1 cellular context compared by ENCODE assay signal in the genomic region with DNA sequence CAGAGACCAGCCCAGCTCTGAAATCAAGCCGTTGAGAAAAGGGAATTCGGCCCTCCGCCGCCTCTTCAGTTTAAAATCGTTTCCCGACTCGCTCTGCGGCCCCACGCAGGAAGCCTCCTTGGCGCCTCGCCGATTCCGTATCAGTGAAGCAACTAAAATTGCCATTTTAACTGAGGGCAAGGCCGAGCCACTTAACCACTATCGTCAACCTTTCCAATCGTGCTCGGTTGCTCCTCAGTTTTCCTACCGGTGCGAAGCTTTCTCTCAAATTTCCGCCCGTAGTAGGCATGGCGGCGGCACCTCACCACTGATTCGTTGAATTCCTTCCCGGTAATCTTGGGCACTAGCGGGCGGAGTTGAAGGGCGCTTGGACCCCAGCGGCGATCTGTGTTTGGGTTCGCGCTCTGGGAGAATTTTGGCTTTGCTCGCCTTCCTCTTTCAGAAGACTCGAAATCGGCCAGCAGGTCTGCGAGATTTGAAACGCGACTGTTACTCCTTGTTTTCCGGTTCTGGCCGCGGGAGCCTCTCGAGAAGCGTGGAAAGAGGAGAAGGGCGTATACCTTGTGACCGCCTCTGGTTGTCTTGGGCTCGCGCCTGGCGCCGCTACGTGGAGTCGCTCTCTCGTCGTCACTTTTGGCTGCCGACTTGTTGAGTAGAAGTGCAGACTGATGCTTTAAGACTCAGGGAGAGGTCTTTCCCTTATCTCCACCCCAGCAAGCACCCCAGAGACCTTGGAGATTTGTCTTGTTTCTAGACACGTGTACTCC.
TF ChIP-seq lines count a peak whose summit lies in the region.

A gene with protein sequence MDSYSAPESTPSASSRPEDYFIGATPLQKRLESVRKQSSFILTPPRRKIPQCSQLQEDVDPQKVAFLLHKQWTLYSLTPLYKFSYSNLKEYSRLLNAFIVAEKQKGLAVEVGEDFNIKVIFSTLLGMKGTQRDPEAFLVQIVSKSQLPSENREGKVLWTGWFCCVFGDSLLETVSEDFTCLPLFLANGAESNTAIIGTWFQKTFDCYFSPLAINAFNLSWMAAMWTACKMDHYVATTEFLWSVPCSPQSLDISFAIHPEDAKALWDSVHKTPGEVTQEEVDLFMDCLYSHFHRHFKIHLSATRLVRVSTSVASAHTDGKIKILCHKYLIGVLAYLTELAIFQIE (minus strand): TSS at position 569 of the 767 bp plus-strand sequence. CDS start 13,584 bp downstream, outside the sequence.
A gene with protein sequence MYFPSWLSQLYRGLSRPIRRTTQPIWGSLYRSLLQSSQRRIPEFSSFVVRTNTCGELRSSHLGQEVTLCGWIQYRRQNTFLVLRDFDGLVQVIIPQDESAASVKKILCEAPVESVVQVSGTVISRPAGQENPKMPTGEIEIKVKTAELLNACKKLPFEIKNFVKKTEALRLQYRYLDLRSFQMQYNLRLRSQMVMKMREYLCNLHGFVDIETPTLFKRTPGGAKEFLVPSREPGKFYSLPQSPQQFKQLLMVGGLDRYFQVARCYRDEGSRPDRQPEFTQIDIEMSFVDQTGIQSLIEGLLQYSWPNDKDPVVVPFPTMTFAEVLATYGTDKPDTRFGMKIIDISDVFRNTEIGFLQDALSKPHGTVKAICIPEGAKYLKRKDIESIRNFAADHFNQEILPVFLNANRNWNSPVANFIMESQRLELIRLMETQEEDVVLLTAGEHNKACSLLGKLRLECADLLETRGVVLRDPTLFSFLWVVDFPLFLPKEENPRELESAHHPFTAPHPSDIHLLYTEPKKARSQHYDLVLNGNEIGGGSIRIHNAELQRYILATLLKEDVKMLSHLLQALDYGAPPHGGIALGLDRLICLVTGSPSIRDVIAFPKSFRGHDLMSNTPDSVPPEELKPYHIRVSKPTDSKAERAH (plus strand): TSS at position 359 of the 767 bp plus-strand sequence. CDS start 557 bp downstream, outside the sequence.

TF ChIP-seq in K562, 482 proteins besides CTCF, POLR2A, EP300 and RAD21 (continued from another document and continues in another):
- TF ChIP-seq, protein P1, sequence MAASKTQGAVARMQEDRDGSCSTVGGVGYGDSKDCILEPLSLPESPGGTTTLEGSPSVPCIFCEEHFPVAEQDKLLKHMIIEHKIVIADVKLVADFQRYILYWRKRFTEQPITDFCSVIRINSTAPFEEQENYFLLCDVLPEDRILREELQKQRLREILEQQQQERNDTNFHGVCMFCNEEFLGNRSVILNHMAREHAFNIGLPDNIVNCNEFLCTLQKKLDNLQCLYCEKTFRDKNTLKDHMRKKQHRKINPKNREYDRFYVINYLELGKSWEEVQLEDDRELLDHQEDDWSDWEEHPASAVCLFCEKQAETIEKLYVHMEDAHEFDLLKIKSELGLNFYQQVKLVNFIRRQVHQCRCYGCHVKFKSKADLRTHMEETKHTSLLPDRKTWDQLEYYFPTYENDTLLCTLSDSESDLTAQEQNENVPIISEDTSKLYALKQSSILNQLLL (CRISPR knock-in tag; IDR thresholded peaks at IDR 0.05; ENCODE audit: borderline replicate concordance): no peak
- TF ChIP-seq, protein P2, sequence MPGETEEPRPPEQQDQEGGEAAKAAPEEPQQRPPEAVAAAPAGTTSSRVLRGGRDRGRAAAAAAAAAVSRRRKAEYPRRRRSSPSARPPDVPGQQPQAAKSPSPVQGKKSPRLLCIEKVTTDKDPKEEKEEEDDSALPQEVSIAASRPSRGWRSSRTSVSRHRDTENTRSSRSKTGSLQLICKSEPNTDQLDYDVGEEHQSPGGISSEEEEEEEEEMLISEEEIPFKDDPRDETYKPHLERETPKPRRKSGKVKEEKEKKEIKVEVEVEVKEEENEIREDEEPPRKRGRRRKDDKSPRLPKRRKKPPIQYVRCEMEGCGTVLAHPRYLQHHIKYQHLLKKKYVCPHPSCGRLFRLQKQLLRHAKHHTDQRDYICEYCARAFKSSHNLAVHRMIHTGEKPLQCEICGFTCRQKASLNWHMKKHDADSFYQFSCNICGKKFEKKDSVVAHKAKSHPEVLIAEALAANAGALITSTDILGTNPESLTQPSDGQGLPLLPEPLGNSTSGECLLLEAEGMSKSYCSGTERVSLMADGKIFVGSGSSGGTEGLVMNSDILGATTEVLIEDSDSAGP (CRISPR knock-in tag; IDR thresholded peaks at IDR 0.05): no peak; the same call in 1 of the 2 replicates
- TF ChIP-seq ZNF707 (CRISPR knock-in tag; conservative IDR thresholded peaks at IDR 0.05) (no peak), RBM15 (IDR thresholded peaks at IDR 0.05; ENCODE audit: insufficient read depth, low read length) (no peak), DIDO1 (tag; IDR thresholded peaks at IDR 0.05; ENCODE audit: low read depth) (peak; percentile 94), NUFIP1 (IDR thresholded peaks at IDR 0.05; ENCODE audit: partially characterized antibody) (no peak), TAF1 (IDR thresholded peaks at IDR 0.05; ENCODE audit: control insufficient read depth, extremely low read depth, insufficient read depth, low read length, severe bottlenecking) (peak; percentile 93), ZNF57 (CRISPR knock-in tag; IDR thresholded peaks at IDR 0.05) (no peak), ZNF134 (CRISPR knock-in tag; conservative IDR thresholded peaks at IDR 0.05) (no peak; the same call in 1 of the 2 replicates), ZNF785 (CRISPR knock-in tag; IDR thresholded peaks at IDR 0.05) (no peak), GABPB2 (CRISPR knock-in tag; conservative IDR thresholded peaks at IDR 0.05) (no peak), ZSCAN29 (IDR thresholded peaks at IDR 0.05) (no peak), CEBPB (tag; IDR thresholded peaks at IDR 0.05) (peak; percentile 83), KLF10 (CRISPR knock-in tag; IDR thresholded peaks at IDR 0.05) (no peak), KDM5B (IDR thresholded peaks at IDR 0.05; ENCODE audit: insufficient replicate concordance, low read depth, low read length) (peak; percentile 95), MAFK (IDR thresholded peaks at IDR 0.05; ENCODE audit: low read length) (no peak), ZNF583 (CRISPR knock-in tag; IDR thresholded peaks at IDR 0.05) (0 out of 2 replicates have a peak, but pooled peaks have one; percentile 13), SP2 (IDR thresholded peaks at IDR 0.05; ENCODE audit: extremely low read depth, low read depth, low read length, poor library complexity, severe bottlenecking) (no peak), ZNF23 (CRISPR knock-in tag; IDR thresholded peaks at IDR 0.05) (no peak), CBFA2T3 (IDR thresholded peaks at IDR 0.05) (peak; percentile 43), EWSR1 (IDR thresholded peaks at IDR 0.05; ENCODE audit: borderline replicate concordance, low read depth, partially characterized antibody) (no peak), NR2C1 (IDR thresholded peaks at IDR 0.05) (peak; percentile 93), NR2C1 (tag; IDR thresholded peaks at IDR 0.05) (peak; percentile 94), RNF2 (IDR thresholded peaks at IDR 0.05) (peak; percentile 59; the same call in 1 of the 2 replicates), NCOA2 (IDR thresholded peaks at IDR 0.05; ENCODE audit: partially characterized antibody in 2 of 2) (no peak), BRF1 (IDR thresholded peaks at IDR 0.05; ENCODE audit: borderline replicate concordance, extremely low read depth, insufficient read length) (no peak), BRCA1 (IDR thresholded peaks at IDR 0.05) (no peak), BRCA1 (CRISPR knock-in tag; IDR thresholded peaks at IDR 0.05) (no peak), RB1 (IDR thresholded peaks at IDR 0.05; ENCODE audit: low read depth) (peak; percentile 14), HMGN3 (IDR thresholded peaks at IDR 0.05; ENCODE audit: borderline replicate concordance, extremely low read depth, insufficient read length, low read depth, low read length) (no peak), NR3C1 (CRISPR knock-in tag; IDR thresholded peaks at IDR 0.05) (no peak), ZNF212 (CRISPR knock-in tag; IDR thresholded peaks at IDR 0.05) (no peak), MAZ (CRISPR knock-in tag; conservative IDR thresholded peaks at IDR 0.05 in 1 of 2, IDR thresholded peaks at IDR 0.05 in 1 of 2) (peak; percentile 16 to 60), ZNF780A (CRISPR knock-in tag; IDR thresholded peaks at IDR 0.05) (no peak)
- TF ChIP-seq, protein P3, sequence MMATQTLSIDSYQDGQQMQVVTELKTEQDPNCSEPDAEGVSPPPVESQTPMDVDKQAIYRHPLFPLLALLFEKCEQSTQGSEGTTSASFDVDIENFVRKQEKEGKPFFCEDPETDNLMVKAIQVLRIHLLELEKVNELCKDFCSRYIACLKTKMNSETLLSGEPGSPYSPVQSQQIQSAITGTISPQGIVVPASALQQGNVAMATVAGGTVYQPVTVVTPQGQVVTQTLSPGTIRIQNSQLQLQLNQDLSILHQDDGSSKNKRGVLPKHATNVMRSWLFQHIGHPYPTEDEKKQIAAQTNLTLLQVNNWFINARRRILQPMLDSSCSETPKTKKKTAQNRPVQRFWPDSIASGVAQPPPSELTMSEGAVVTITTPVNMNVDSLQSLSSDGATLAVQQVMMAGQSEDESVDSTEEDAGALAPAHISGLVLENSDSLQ (IDR thresholded peaks at IDR 0.05): no peak
- TF ChIP-seq, protein P4, sequence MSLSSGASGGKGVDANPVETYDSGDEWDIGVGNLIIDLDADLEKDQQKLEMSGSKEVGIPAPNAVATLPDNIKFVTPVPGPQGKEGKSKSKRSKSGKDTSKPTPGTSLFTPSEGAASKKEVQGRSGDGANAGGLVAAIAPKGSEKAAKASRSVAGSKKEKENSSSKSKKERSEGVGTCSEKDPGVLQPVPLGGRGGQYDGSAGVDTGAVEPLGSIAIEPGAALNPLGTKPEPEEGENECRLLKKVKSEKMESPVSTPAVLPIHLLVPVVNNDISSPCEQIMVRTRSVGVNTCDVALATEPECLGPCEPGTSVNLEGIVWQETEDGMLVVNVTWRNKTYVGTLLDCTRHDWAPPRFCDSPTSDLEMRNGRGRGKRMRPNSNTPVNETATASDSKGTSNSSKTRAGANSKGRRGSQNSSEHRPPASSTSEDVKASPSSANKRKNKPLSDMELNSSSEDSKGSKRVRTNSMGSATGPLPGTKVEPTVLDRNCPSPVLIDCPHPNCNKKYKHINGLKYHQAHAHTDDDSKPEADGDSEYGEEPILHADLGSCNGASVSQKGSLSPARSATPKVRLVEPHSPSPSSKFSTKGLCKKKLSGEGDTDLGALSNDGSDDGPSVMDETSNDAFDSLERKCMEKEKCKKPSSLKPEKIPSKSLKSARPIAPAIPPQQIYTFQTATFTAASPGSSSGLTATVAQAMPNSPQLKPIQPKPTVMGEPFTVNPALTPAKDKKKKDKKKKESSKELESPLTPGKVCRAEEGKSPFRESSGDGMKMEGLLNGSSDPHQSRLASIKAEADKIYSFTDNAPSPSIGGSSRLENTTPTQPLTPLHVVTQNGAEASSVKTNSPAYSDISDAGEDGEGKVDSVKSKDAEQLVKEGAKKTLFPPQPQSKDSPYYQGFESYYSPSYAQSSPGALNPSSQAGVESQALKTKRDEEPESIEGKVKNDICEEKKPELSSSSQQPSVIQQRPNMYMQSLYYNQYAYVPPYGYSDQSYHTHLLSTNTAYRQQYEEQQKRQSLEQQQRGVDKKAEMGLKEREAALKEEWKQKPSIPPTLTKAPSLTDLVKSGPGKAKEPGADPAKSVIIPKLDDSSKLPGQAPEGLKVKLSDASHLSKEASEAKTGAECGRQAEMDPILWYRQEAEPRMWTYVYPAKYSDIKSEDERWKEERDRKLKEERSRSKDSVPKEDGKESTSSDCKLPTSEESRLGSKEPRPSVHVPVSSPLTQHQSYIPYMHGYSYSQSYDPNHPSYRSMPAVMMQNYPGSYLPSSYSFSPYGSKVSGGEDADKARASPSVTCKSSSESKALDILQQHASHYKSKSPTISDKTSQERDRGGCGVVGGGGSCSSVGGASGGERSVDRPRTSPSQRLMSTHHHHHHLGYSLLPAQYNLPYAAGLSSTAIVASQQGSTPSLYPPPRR (CRISPR knock-in tag; IDR thresholded peaks at IDR 0.05; ENCODE audit: borderline replicate concordance): no peak
- TF ChIP-seq, protein P5, sequence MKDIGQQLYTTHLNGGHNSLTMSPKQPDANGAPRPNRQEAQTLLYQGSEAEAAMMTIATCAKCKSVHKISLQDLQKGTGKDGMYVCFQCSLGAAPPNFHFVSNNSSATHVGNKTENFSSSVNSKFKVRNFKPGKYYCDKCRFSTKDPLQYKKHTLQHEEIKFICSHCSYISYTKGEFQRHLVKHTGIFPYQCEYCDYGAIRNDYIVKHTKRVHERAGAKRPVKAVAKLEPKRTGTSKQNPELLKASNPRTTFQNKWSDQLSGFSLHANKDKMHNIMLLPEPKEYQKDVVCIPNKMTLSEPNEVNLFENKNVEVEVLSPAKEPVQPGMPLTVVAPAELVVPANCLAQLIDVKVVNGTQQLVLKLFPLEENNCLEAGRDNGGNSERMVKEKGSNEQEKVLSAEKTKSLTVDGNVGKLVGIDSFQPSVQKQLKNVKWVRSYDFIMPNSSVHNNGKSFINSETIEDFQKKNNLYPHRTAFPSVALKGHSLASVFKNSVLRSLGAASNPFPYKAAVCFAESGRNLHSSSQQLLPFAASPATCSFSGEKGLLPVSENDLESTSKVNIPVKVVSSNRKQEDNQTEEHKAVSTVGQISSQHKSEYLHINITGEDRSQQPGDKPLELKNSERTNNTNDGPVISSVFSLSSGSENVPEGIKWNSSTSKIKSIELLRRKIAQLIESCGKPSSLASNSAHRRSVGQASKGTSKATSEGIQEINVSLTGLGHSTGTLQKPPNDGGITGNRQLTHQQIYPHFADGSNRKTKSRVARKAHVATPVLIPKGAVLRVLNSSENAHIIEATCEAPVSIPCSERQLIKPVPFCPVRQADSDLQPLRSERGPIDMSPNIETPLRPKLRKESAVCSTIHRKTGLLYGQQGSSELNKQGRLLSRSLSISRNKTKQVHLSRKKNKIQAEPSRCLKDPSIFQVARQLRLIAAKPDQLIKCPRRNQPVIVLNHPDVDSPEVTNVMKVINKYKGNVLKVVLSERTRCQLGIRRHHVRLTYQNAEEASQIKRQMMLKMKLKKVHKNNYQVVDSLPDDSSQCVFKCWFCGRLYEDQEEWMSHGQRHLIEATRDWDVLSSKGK (CRISPR knock-in tag; IDR thresholded peaks at IDR 0.05): no peak
- TF ChIP-seq, protein P6, sequence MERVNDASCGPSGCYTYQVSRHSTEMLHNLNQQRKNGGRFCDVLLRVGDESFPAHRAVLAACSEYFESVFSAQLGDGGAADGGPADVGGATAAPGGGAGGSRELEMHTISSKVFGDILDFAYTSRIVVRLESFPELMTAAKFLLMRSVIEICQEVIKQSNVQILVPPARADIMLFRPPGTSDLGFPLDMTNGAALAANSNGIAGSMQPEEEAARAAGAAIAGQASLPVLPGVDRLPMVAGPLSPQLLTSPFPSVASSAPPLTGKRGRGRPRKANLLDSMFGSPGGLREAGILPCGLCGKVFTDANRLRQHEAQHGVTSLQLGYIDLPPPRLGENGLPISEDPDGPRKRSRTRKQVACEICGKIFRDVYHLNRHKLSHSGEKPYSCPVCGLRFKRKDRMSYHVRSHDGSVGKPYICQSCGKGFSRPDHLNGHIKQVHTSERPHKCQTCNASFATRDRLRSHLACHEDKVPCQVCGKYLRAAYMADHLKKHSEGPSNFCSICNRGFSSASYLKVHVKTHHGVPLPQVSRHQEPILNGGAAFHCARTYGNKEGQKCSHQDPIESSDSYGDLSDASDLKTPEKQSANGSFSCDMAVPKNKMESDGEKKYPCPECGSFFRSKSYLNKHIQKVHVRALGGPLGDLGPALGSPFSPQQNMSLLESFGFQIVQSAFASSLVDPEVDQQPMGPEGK (CRISPR knock-in tag; IDR thresholded peaks at IDR 0.05; ENCODE audit: borderline replicate concordance): no peak
- TF ChIP-seq, protein P7, sequence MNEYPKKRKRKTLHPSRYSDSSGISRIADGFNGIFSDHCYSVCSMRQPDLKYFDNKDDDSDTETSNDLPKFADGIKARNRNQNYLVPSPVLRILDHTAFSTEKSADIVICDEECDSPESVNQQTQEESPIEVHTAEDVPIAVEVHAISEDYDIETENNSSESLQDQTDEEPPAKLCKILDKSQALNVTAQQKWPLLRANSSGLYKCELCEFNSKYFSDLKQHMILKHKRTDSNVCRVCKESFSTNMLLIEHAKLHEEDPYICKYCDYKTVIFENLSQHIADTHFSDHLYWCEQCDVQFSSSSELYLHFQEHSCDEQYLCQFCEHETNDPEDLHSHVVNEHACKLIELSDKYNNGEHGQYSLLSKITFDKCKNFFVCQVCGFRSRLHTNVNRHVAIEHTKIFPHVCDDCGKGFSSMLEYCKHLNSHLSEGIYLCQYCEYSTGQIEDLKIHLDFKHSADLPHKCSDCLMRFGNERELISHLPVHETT (CRISPR knock-in tag; conservative IDR thresholded peaks at IDR 0.05 in 1 of 2, IDR thresholded peaks at IDR 0.05 in 1 of 2): no peak; a peak in 1 of 4 replicates
